In genomic region chr2:215745316-215745715, GRCh38 we compare ENCODE assay signal across 18 cellular contexts.
"Had no signal": no experiment of that assay in that cellular context is flagged by ENCODE, and none has a peak within 500 bp of the region (broad histone marks: within the 10 kb centered on the region; RNA-seq: fewer than 3 reads in every experiment).

No MANE protein-coding gene starts in this region.

- H3K27ac Mint-ChIP-seq: brain, natural killer cell, progenitor cell of endocrine pancreas, WTC11 had no signal

- H3K27me3 Mint-ChIP-seq: brain, progenitor cell of endocrine pancreas had no signal

- ATAC-seq: heart left ventricle, left cardiac atrium, natural killer cell, WTC11 had no signal

- H3K9me3 Mint-ChIP-seq: brain, natural killer cell, WTC11 had no signal

- H3K36me3 Mint-ChIP-seq: brain, natural killer cell, WTC11 had no signal

- H3K4me1 Mint-ChIP-seq: WTC11 had no signal

- H3K4me3 Mint-ChIP-seq: brain, natural killer cell, WTC11 had no signal

- DNase-seq: activated CD4-positive, alpha-beta T cell treated with anti-CD3 and anti-CD28 coated beads for 4 hours; activated naive CD4-positive, alpha-beta T cell; aorta; effector CD4-positive, alpha-beta T cell; heart left ventricle; islet precursor cell; left cardiac atrium; midbrain; natural killer cell; retina; sigmoid colon; stimulated activated naive CD4-positive, alpha-beta T cell; substantia nigra; T1000; thyroid gland had no signal
